1 cellular context compared by ENCODE assay signal in genomic region chr16:67173808-67174705, GRCh38.
TF ChIP-seq lines count a peak whose summit lies in the region.

No MANE protein-coding gene starts in this region.

TF ChIP-seq in SK-N-SH, 30 proteins besides CTCF, POLR2A, EP300 and RAD21 (continued from another document):
- peak; percentile 63; the same call in 1 of the 2 replicates for TF ChIP-seq FOXJ3 (CRISPR knock-in tag; IDR thresholded peaks at IDR 0.05)
- TF ChIP-seq NRF1 (IDR thresholded peaks at IDR 0.05; ENCODE audit: low read depth, low read length): no peak; the same call in 1 of the 2 replicates
- TF ChIP-seq EZH2phosphoT487 (IDR thresholded peaks at IDR 0.05; ENCODE audit: borderline replicate concordance, low read depth): no peak
- peak; percentile 7; the same call in 1 of the 2 replicates for TF ChIP-seq GATA2 (CRISPR knock-in tag; IDR thresholded peaks at IDR 0.05)
- no peak for TF ChIP-seq MAX (IDR thresholded peaks at IDR 0.05; ENCODE audit: low read depth)
- TF ChIP-seq FOSL2 (IDR thresholded peaks at IDR 0.05; ENCODE audit: borderline replicate concordance, low read depth): no peak
- TF ChIP-seq REST (IDR thresholded peaks at IDR 0.05; ENCODE audit: low read depth, low read length): 0 out of 2 replicates have a peak, but pooled peaks have one; percentile 12
- TF ChIP-seq RCOR1 (IDR thresholded peaks at IDR 0.05; ENCODE audit: low read length): 0 out of 2 replicates have a peak, but pooled peaks have one; percentile 6
- TF ChIP-seq ZBTB33 (IDR thresholded peaks at IDR 0.05; ENCODE audit: borderline replicate concordance, low read depth): no peak
- peak; percentile 80 for TF ChIP-seq USF1 (IDR thresholded peaks at IDR 0.05; ENCODE audit: borderline replicate concordance, low read depth)
- TF ChIP-seq FOXM1 (IDR thresholded peaks at IDR 0.05; ENCODE audit: low read depth): no peak
- TF ChIP-seq MXI1 (IDR thresholded peaks at IDR 0.05; ENCODE audit: low read depth, low read length): peak; percentile 90
- TF ChIP-seq USF2 (IDR thresholded peaks at IDR 0.05; ENCODE audit: borderline replicate concordance, low read depth, low read length): 0 out of 2 replicates have a peak, but pooled peaks have one; percentile 34
- peak; percentile 32 for TF ChIP-seq CHD2 (IDR thresholded peaks at IDR 0.05; ENCODE audit: low read length, partially characterized antibody)
- peak; percentile 48; the same call in 1 of the 2 replicates for TF ChIP-seq TAF1 (IDR thresholded peaks at IDR 0.05; ENCODE audit: borderline replicate concordance, low read depth, low read length)
- no peak for TF ChIP-seq TEAD4 (IDR thresholded peaks at IDR 0.05; ENCODE audit: borderline replicate concordance, insufficient read depth)
TF ChIP-seq in SK-N-SH: peak in this region for 11.
